In the genomic region with DNA sequence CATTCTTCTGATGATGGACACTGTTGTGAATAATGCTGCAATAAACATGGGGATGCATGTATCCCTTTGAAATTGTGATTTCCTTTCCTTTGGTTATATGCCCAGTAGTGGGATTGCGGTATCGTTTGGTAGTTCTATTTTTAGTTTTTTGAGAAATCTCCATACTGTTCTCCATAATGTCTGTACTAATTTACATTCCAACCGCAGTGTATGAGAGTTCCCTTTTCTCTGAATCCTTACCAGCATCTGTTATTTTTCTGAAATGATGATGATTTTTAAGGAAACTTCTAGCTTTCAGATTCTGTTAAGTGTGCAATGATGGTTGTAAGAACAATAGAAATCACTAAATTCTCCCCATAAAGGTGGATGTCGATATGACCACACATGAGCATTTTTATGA, we compare ENCODE assay signal across 21 cellular contexts.
"Had no signal": no experiment of that assay in that cellular context is flagged by ENCODE, and none has a peak within 500 bp of the region (broad histone marks: within the 10 kb centered on the region; RNA-seq: fewer than 3 reads in every experiment).

No MANE protein-coding gene starts in this region.

- H3K4me3 ChIP-seq: left ventricle myocardium inferior, lower lobe of right lung, spleen, suprapubic skin, thyroid gland, upper lobe of left lung, vagina had no signal

- H3K27me3 ChIP-seq: foreskin keratinocyte, spleen, suprapubic skin, thyroid gland, upper lobe of left lung, vagina had no signal

- H3K36me3 Mint-ChIP-seq: memory B cell, mesothelial cell of epicardium, natural killer cell had no signal

- DNase-seq: effector CD4-positive, alpha-beta T cell; endodermal cell; erythroblast; foreskin keratinocyte; immature natural killer cell; kidney; left cardiac atrium; left ventricle myocardium inferior; lower lobe of right lung; natural killer cell; posterior cingulate gyrus; spleen; stimulated activated naive CD4-positive, alpha-beta T cell treated with Interleukin-2 at 50 U/mL for 16 hours; thyroid gland; upper lobe of left lung had no signal

- H3K9me3 Mint-ChIP-seq: immature natural killer cell, memory B cell, mesothelial cell of epicardium, natural killer cell, neural crest cell had no signal

- H3K4me1 ChIP-seq: foreskin keratinocyte, left ventricle myocardium inferior, lower lobe of right lung, suprapubic skin, thyroid gland, upper lobe of left lung, vagina had no signal

- ATAC-seq: foreskin keratinocyte, left cardiac atrium, lower lobe of right lung, natural killer cell, sciatic nerve had no signal

- H3K9me3 ChIP-seq: lower lobe of right lung, suprapubic skin, thyroid gland, upper lobe of left lung, vagina had no signal

- H3K27ac ChIP-seq: foreskin keratinocyte, left ventricle myocardium inferior, lower lobe of right lung, spleen, suprapubic skin, thyroid gland, upper lobe of left lung, vagina had no signal

- H3K27ac Mint-ChIP-seq: endodermal cell, memory B cell, mesothelial cell of epicardium, natural killer cell had no signal

- H3K4me1 Mint-ChIP-seq: endodermal cell, immature natural killer cell, memory B cell, mesothelial cell of epicardium, natural killer cell, neural crest cell had no signal

- H3K36me3 ChIP-seq: left ventricle myocardium inferior, lower lobe of right lung, spleen, suprapubic skin, thyroid gland, upper lobe of left lung, vagina had no signal

- H3K4me3 Mint-ChIP-seq: endodermal cell, immature natural killer cell, memory B cell, mesothelial cell of epicardium, natural killer cell, neural crest cell had no signal
